In the genomic region with DNA sequence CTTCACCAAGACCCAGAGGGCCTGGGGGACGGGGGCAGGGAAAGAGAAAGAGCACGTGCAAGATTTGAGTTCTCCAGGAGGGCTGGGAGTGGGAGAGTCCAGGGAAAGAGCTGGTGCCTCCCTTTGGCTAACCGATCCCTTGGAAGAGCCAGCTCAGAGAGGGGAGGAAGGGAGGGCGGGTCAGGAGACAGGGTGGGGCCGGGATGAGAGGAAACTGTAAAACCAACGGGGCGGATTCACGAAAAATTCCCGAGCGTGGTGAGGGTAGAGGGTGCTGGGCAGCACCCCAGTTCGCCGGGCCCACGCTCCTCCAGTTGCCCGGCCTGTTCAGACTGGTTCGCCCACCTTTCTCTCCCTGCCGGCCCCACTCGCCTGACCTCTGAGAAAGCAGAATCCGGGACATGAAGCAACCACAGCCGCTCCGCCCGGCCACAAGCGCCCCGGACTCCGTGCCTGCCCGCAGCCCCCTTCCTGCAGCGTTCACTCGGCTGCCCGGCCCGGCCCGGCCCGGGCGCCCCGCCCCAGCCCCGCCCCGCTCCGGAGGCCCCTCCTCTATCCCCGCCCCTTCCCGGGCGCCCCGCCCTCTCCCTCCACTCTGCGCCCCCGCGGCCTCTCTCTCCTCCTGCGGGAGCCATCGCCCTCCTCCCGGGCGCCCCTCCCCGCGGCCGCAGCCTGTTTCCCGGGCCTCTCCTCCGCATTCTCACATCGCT, we compare ENCODE assay signal across 8 cellular contexts.
A peak's percentile ranks its signal among the peaks of the same experiment; 100 is the strongest.
DNase-seq lines count a peak whose midpoint lies in the region; ATAC-seq and TF ChIP-seq lines count a peak whose summit lies in the region.

No MANE protein-coding gene starts in this region.

- no peaks in the 10 kb centered on the region for H3K9me3 ChIP-seq in DND-41 (ENCODE audit: insufficient read depth, low read length, severe bottlenecking)
- H3K9me3 ChIP-seq in HCT116 (ENCODE audit: control insufficient read depth in 1 of 2, insufficient read depth in 1 of 2, low read depth in 1 of 2, low read length in 2 of 2) = no peaks in the 10 kb centered on the region
- H3K9me3 ChIP-seq in iPS-18c (ENCODE audit: control insufficient read depth, insufficient read depth, low read length) = peaks cover 2% of the 10 kb centered on the region
- H3K9me3 ChIP-seq in skeletal muscle satellite cell (replicated peaks; ENCODE audit: low read length) = no peaks in the 10 kb centered on the region

- in situ Hi-C loops in T47D (cut with HindIII; ENCODE audit: low pct_unique_long_range_greater_than_20kb, low sequenced_read_pairs) = no loop called here

- H2AFZ ChIP-seq in DND-41 (ENCODE audit: low read depth, low read length) (peak overlapping the region; percentile 62), HCT116 (ENCODE audit: low read depth, low read length, poor library complexity, severe bottlenecking) (peak overlapping the region; percentile 61)

- H3K27me3 ChIP-seq in DND-41 (ENCODE audit: insufficient read depth, low read length, poor library complexity) = peaks cover 28% of the 10 kb centered on the region
- H3K27me3 ChIP-seq in HCT116 (ENCODE audit: insufficient read depth, low read length) = no peaks in the 10 kb centered on the region
- peaks cover 47% of the 10 kb centered on the region for H3K27me3 ChIP-seq in skeletal muscle satellite cell (ENCODE audit: control insufficient read depth, insufficient read depth, low read length)

- H3K36me3 ChIP-seq in DND-41 (ENCODE audit: insufficient read depth, low read length) = no peaks in the 10 kb centered on the region
- H3K36me3 ChIP-seq in HCT116 (ENCODE audit: control insufficient read depth in 1 of 2, insufficient read depth in 2 of 2, low read length in 2 of 2) = no peaks in the 10 kb centered on the region
- H3K36me3 ChIP-seq in skeletal muscle satellite cell (ENCODE audit: insufficient read depth, low read length) = no peaks in the 10 kb centered on the region

- no peak for TF ChIP-seq POLR2A in HCT116 (IDR thresholded peaks at IDR 0.05; ENCODE audit: borderline replicate concordance, extremely low read depth, insufficient read depth, insufficient read length)

- H4K20me1 ChIP-seq in DND-41 (ENCODE audit: insufficient read depth, low read length) (peaks cover 8% of the 10 kb centered on the region; the same call in 1 of the 2 replicates), HCT116 (ENCODE audit: insufficient read depth) (no peaks in the 10 kb centered on the region)

- peak overlapping the region; percentile 41 for H3K9ac ChIP-seq in DND-41 (ENCODE audit: low read depth, low read length)
- peak overlapping the region; percentile 69 for H3K9ac ChIP-seq in HCT116 (ENCODE audit: low read length)
- H3K9ac ChIP-seq in skeletal muscle satellite cell (ENCODE audit: low read depth, low read length) = peak overlapping the region; percentile 65

- CTCF ChIA-PET in HCT116 (lab: Charles Lee) = no interaction called here

- POLR2A ChIA-PET in HCT116 (lab: Charles Lee) = interaction anchor here (0.6 kb wide), 1 partner anchor 194 kb away, joined by 3 read pairs; no protein-coding TSS in a partner anchor

- ATAC-seq in DND-41 (ENCODE audit: insufficient read depth, low read depth) = peak; percentile 93
- peak; percentile 92 for ATAC-seq in HCT116
- no peak for ATAC-seq in HG03025 (IDR thresholded peaks at IDR 0.05; ENCODE audit: low FRiP score, unreplicated experiment)

- BruUV-seq in HCT116 (replicated peaks; lab: Mats Ljungman, UMichigan) = TSS peak; percentile 69

- H3K79me2 ChIP-seq in DND-41 (ENCODE audit: insufficient read depth, low read length) = no peaks in the 10 kb centered on the region
- no peaks in the 10 kb centered on the region for H3K79me2 ChIP-seq in HCT116 (ENCODE audit: insufficient read depth, low read length)

- RAD21 ChIA-PET in HCT116 (lab: Charles Lee; ENCODE audit: low non-redundant PET in 1 of 2, low total read pairs in 2 of 2, uncharacterized antibody in 2 of 2, unreplicated experiment in 2 of 2) = interaction anchor here in 1 of 2 experiments (0.7 kb wide), 1 partner anchor 351 kb away, joined by 3 read pairs; no protein-coding TSS in a partner anchor

- intact Hi-C loops in HCT116 (cut with micrococcal nuclease) = no loop called here

- peak; percentile 76 for DNase-seq in DND-41
- no peak for DNase-seq in HCT116 (ENCODE audit: low read depth, low spot score)
- DNase-seq in NCI-H1092 (lab: John Stamatoyannopoulos, UW) = peak; percentile 89
- DNase-seq in T47D (ENCODE audit: low read depth in 1 of 2, low spot score in 1 of 2) = peak; percentile 44 to 66

- H3K27ac ChIP-seq in DND-41 (ENCODE audit: low read length) (no peak overlapping the region), HCT116 (ENCODE audit: low read depth, low read length) (peak overlapping the region; percentile 43; the same call in 1 of the 2 replicates), VCaP (peak overlapping the region; percentile 77)

- H3K9me2 ChIP-seq in HCT116 (ENCODE audit: insufficient read depth) = no peaks in the 10 kb centered on the region

- no peak for TF ChIP-seq RAD21 in HCT116 (IDR thresholded peaks at IDR 0.05; ENCODE audit: low read depth)

- H3K4me3 ChIP-seq in DND-41 (ENCODE audit: low read depth in 1 of 2, low read length in 2 of 2) (peak overlapping the region in 1 of 2 experiments; percentile 50; a peak in 3 of 4 replicates), HCT116 (replicated peaks in 1 of 2; ENCODE audit: low read depth in 1 of 2, low read length in 2 of 2) (peak overlapping the region; percentile 66), iPS-18c (ENCODE audit: insufficient read depth, low read depth, low read length) (peak overlapping the region; percentile 71), skeletal muscle satellite cell (ENCODE audit: low read length) (peak overlapping the region; percentile 74)

- H3K4me1 ChIP-seq in DND-41 (ENCODE audit: insufficient read depth, low read length) (peaks cover 12% of the 10 kb centered on the region), HCT116 (ENCODE audit: control insufficient read depth in 1 of 2, insufficient read depth in 2 of 2, low read length in 2 of 2) (peaks cover 8 to 18% of the 10 kb centered on the region in 2 experiments; a peak in 3 of 4 replicates), skeletal muscle satellite cell (ENCODE audit: control insufficient read depth, insufficient read depth, low read length) (peaks cover 4% of the 10 kb centered on the region)

- H3K4me2 ChIP-seq in DND-41 (ENCODE audit: insufficient read depth, low read length) (peak overlapping the region; percentile 68), HCT116 (ENCODE audit: low read length) (peak overlapping the region; percentile 89), skeletal muscle satellite cell (ENCODE audit: low read length) (peak overlapping the region; percentile 86)

- TF ChIP-seq CTCF in DND-41 (IDR thresholded peaks at IDR 0.05; ENCODE audit: borderline replicate concordance, extremely low read depth, low read length, poor library complexity, severe bottlenecking) (no peak), HCT116 (IDR thresholded peaks at IDR 0.05 in 2 of 3, conservative IDR thresholded peaks at IDR 0.05 in 1 of 3; ENCODE audit: borderline replicate concordance in 1 of 3, insufficient read depth in 1 of 3, low read depth in 2 of 3, low read length in 2 of 3) (no peak), VCaP (conservative IDR thresholded peaks at IDR 0.05) (no peak)

TF ChIP-seq in HCT116, 20 proteins besides CTCF, POLR2A, EP300 and RAD21:
- TF ChIP-seq EGR1 (IDR thresholded peaks at IDR 0.05; ENCODE audit: low read depth) (peak; percentile 45; the same call in 1 of the 2 replicates), POLR2AphosphoS5 (IDR thresholded peaks at IDR 0.05; ENCODE audit: low read depth, low read length) (peak; percentile 84), ZFX (IDR thresholded peaks at IDR 0.05) (0 out of 2 replicates have a peak, but pooled peaks have one; percentile 17), CEBPB (IDR thresholded peaks at IDR 0.05; ENCODE audit: low read depth) (no peak)
TF ChIP-seq in HCT116: peak in this region for 3.
